Comparison of ENCODE assay signal across 22 cellular contexts in genomic region chr11:10845589-10845988, GRCh38. TPM values are rescaled to one million over a fixed set of nuclear protein-coding genes. Genes with fewer than 3 reads are reported as not detected.
DNase-seq lines count a peak whose midpoint lies in the region; ATAC-seq, FAIRE-seq and TF ChIP-seq lines count a peak whose summit lies in the region.
"Had no signal": no experiment of that assay in that cellular context is flagged by ENCODE, and none has a peak within 500 bp of the region (broad histone marks: within the 10 kb centered on the region; RNA-seq: fewer than 3 reads in every experiment).

No MANE protein-coding gene starts in this region.

- H3K36me3 ChIP-seq in left ventricle myocardium inferior (no peaks in the 10 kb centered on the region), heart left ventricle (peaks cover 0 to 7% (median 0%) of the 10 kb centered on the region in 9 donors), keratinocyte (ENCODE audit: control insufficient read depth in 2 of 2, extremely low read depth in 1 of 2, insufficient read depth in 2 of 2, low read length in 2 of 2) (no peaks in the 10 kb centered on the region), stomach (no peaks in the 10 kb centered on the region)

- H4K20me1 ChIP-seq in keratinocyte (ENCODE audit: control insufficient read depth, extremely low read depth, insufficient read depth, low read length): no peaks in the 10 kb centered on the region

- peaks cover 34% of the 10 kb centered on the region for H3K4me1 Mint-ChIP-seq in chondrocyte (ENCODE audit: low read depth)

- ATAC-seq in heart left ventricle: no peak
- no peak for ATAC-seq in HG02981 (IDR thresholded peaks at IDR 0.05; ENCODE audit: unreplicated experiment)
- ATAC-seq: CD8-positive, alpha-beta T cell; HepG2 had no signal

- H3K4me3 Mint-ChIP-seq in chondrocyte (ENCODE audit: unreplicated experiment): no peak overlapping the region
- H3K4me3 Mint-ChIP-seq: CD14-positive monocyte; CD8-positive, alpha-beta T cell; HFFc6 had no signal

- no peaks in the 10 kb centered on the region for H3K9me3 ChIP-seq in left ventricle myocardium inferior (replicated peaks)
- H3K9me3 ChIP-seq in heart left ventricle: no peaks in the 10 kb centered on the region
- no peaks in the 10 kb centered on the region for H3K9me3 ChIP-seq in keratinocyte (ENCODE audit: control insufficient read depth, low read depth, low read length)
- no peaks in the 10 kb centered on the region for H3K9me3 ChIP-seq in stomach

- H3K4me3 ChIP-seq in left ventricle myocardium inferior: no peak overlapping the region
- no peak overlapping the region for H3K4me3 ChIP-seq in heart left ventricle
- no peak overlapping the region for H3K4me3 ChIP-seq in keratinocyte (ENCODE audit: control insufficient read depth in 2 of 3, extremely low read depth in 1 of 3, insufficient read depth in 2 of 3, low read depth in 1 of 3, low read length in 3 of 3)
- no peak overlapping the region for H3K4me3 ChIP-seq in stomach

- peak overlapping the region; percentile 17 for H3K27ac Mint-ChIP-seq in chondrocyte (ENCODE audit: unreplicated experiment)
- H3K27ac Mint-ChIP-seq: CD14-positive monocyte had no signal

- H3K27ac ChIP-seq in left ventricle myocardium inferior (replicated peaks) (peak overlapping the region; percentile 55), heart left ventricle (peak overlapping the region in 4 of 12 donors; percentile 0 to 44 (median 32)), keratinocyte (ENCODE audit: control insufficient read depth, insufficient read depth, low read length) (no peak overlapping the region), stomach (no peak overlapping the region)

- dilution Hi-C loops in keratinocyte (cut with MboI; ENCODE audit: extremely low pct_ligation_motif_present, low sequenced_read_pairs): no loop called here

- intact Hi-C loops in left ventricle myocardium inferior (cut with micrococcal nuclease): no loop called here
- intact Hi-C loops in heart left ventricle (cut with DNase I): no loop called here
- intact Hi-C loops in stomach (cut with DNase I; ENCODE audit: low total_unique reads): no loop called here

- TF ChIP-seq EP300 in stomach (IDR thresholded peaks at IDR 0.05): no peak

- H3K4me2 ChIP-seq in keratinocyte (ENCODE audit: control insufficient read depth, extremely low read depth, insufficient read depth, low read depth, low read length): no peak overlapping the region

- no peaks in the 10 kb centered on the region for H3K36me3 Mint-ChIP-seq in chondrocyte (ENCODE audit: low read depth)
- H3K36me3 Mint-ChIP-seq: CD14-positive monocyte had no signal

- WGBS in heart left ventricle, 4 donors: 81 to 86% (median 85%) methylated on average over 2 of the region's 2 CpGs
- 85 to 93% (median 89%) methylated on average over 2 of the region's 2 CpGs for WGBS in stomach, 5 donors

- H3K27me3 ChIP-seq in left ventricle myocardium inferior (ENCODE audit: low read depth) (no peaks in the 10 kb centered on the region), heart left ventricle (no peaks in the 10 kb centered on the region), keratinocyte (ENCODE audit: control insufficient read depth, extremely low read depth, insufficient read depth, low read length) (no peaks in the 10 kb centered on the region), stomach (no peaks in the 10 kb centered on the region)

- no peaks in the 10 kb centered on the region for H3K79me2 ChIP-seq in keratinocyte (ENCODE audit: control insufficient read depth, insufficient read depth, low read length)

- H3K27me3 Mint-ChIP-seq in chondrocyte (ENCODE audit: low read depth): no peaks in the 10 kb centered on the region

- peak; percentile 5 for FAIRE-seq in keratinocyte (lab: Jason Lieb, UNC)
- FAIRE-seq: D721Med, G401.6, GM12892, GM19239, HepG2, HTR-8/SVneo had no signal

- H3K4me1 ChIP-seq in left ventricle myocardium inferior (peaks cover 23% of the 10 kb centered on the region), heart left ventricle (peaks cover 0 to 24% (median 6%) of the 10 kb centered on the region in 12 donors), keratinocyte (ENCODE audit: control insufficient read depth, extremely low read depth, insufficient read depth, low read length) (peaks cover 5% of the 10 kb centered on the region), stomach (peaks cover 0 to 14% (median 9%) of the 10 kb centered on the region in 4 donors)

- H3K9me1 ChIP-seq in keratinocyte (ENCODE audit: control insufficient read depth, extremely low read depth, insufficient read depth, low read length): no peaks in the 10 kb centered on the region

- TF ChIP-seq POLR2A in heart left ventricle (IDR thresholded peaks at IDR 0.05) (no peak), stomach (IDR thresholded peaks at IDR 0.05) (no peak)

- no peak overlapping the region for H2AFZ ChIP-seq in keratinocyte (ENCODE audit: control insufficient read depth, low read length)

- H3K9me3 Mint-ChIP-seq in chondrocyte (ENCODE audit: low read depth): no peaks in the 10 kb centered on the region
- H3K9me3 Mint-ChIP-seq: CD14-positive monocyte; CD8-positive, alpha-beta T cell; HFFc6 had no signal

- H3K9ac ChIP-seq in keratinocyte (ENCODE audit: control insufficient read depth, extremely low read depth, insufficient read depth, low read length): no peak overlapping the region

- DNase-seq in left ventricle myocardium inferior (no peak), heart left ventricle (no peak), chondrocyte (ENCODE audit: low spot score) (no peak), keratinocyte (ENCODE audit: low read depth, low spot score) (no peak), NCI-H510A (lab: John Stamatoyannopoulos, UW) (no peak), NCI-H1048 (lab: John Stamatoyannopoulos, UW) (no peak), stomach (no peak)
- DNase-seq: CD8-positive, alpha-beta T cell; COR-L47; DMS153; DMS79 treated with DMSO at 0.1 percent for 48 hours; EL; HCEC 1CT; HFFc6 had no signal

- TF ChIP-seq CTCF in left ventricle myocardium inferior (IDR thresholded peaks at IDR 0.05; ENCODE audit: borderline replicate concordance) (no peak), heart left ventricle (IDR thresholded peaks at IDR 0.05) (no peak), chondrocyte (IDR thresholded peaks at IDR 0.05) (no peak), keratinocyte (optimal IDR thresholded peaks at IDR 0.05 in 1 of 3, IDR thresholded peaks at IDR 0.05 in 1 of 3, conservative IDR thresholded peaks at IDR 0.05 in 1 of 3; ENCODE audit: extremely low read depth in 1 of 3, insufficient read depth in 2 of 3, low read length in 3 of 3) (no peak), stomach (IDR thresholded peaks at IDR 0.05) (no peak)

RNA-seq across cellular contexts. Expression of gene ZBED5, which starts 12.3 kb away (rescaled TPM):
- 41.6 TPM for total RNA-seq in left ventricle myocardium inferior
- 10 to 100 TPM; 26.3 to 49.1 (median 38.9) TPM for total RNA-seq in heart left ventricle
- polyA plus RNA-seq in heart left ventricle: 10 to 100 TPM; 22.5 to 29.5 TPM
- total RNA-seq in chondrocyte: 30.1 to 45.4 TPM (median 33.5 TPM) in 3 replicates
- polyA plus RNA-seq in keratinocyte: 33.0 to 85.0 TPM (median 75.1 TPM) in 3 replicates
- polyA plus RNA-seq in keratinocyte (2011; ENCODE audit: low read depth): 10.8 TPM
- 18.9 and 48.6 TPM in 2 replicates for polyA plus RNA-seq in keratinocyte (2011; cell fraction: cytosol; rRNA removed)
- 101 and 129 TPM in 2 replicates for polyA plus RNA-seq in keratinocyte (2011; cell fraction: nucleus; rRNA removed)
- 19.3 and 20.8 TPM in 2 replicates for polyA plus RNA-seq in keratinocyte (2012; ENCODE audit: low replicate concordance)
- 100 to 141 TPM (median 115 TPM) in 3 replicates for polyA minus RNA-seq in keratinocyte
- 22.6 TPM for polyA minus RNA-seq in keratinocyte (2011; cell fraction: cytosol; rRNA and poly(A)+ RNA removed)
- polyA minus RNA-seq in keratinocyte (2011; cell fraction: nucleus; rRNA and poly(A)+ RNA removed): 68.4 and 106 TPM in 2 replicates
- 10 to 100 TPM in 4 of 5 donors, 1 to 10 TPM in 1; 9.0 to 54.7 (median 25.9) TPM for total RNA-seq in stomach
- 10 to 100 TPM; 10.9 to 34.2 (median 17.4) TPM for polyA plus RNA-seq in stomach

RNA-seq across cellular contexts. Expression of gene EIF4G2, which starts 36.9 kb away (rescaled TPM):
- 760 TPM for total RNA-seq in left ventricle myocardium inferior
- total RNA-seq in heart left ventricle: 1,000 to 10,000 TPM in 1 of 9 donors, 100 to 1,000 TPM in 8; 473 to 1,111 (median 849) TPM
- polyA plus RNA-seq in heart left ventricle: 100 to 1,000 TPM; 142 to 428 TPM
- 1,031 to 1,062 TPM (median 1,058 TPM) in 3 replicates for total RNA-seq in chondrocyte
- 502 to 643 TPM (median 628 TPM) in 3 replicates for polyA plus RNA-seq in keratinocyte
- 1,039 TPM for polyA plus RNA-seq in keratinocyte (2011; ENCODE audit: low read depth)
- polyA plus RNA-seq in keratinocyte (2011; cell fraction: cytosol; rRNA removed): 397 and 918 TPM in 2 replicates
- polyA plus RNA-seq in keratinocyte (2011; cell fraction: nucleus; rRNA removed): 418 and 507 TPM in 2 replicates
- polyA plus RNA-seq in keratinocyte (2012; ENCODE audit: low replicate concordance): 358 and 479 TPM in 2 replicates
- polyA minus RNA-seq in keratinocyte: 448 to 733 TPM (median 701 TPM) in 3 replicates
- polyA minus RNA-seq in keratinocyte (2011; cell fraction: cytosol; rRNA and poly(A)+ RNA removed): 465 TPM
- 235 and 415 TPM in 2 replicates for polyA minus RNA-seq in keratinocyte (2011; cell fraction: nucleus; rRNA and poly(A)+ RNA removed)
- 100 to 1,000 TPM; 344 to 576 (median 400) TPM for total RNA-seq in stomach
- 100 to 1,000 TPM; 182 to 291 (median 286) TPM for polyA plus RNA-seq in stomach
